In genomic region chr1:27567931-27568246, GRCh38 we compare ENCODE assay signal across 8 cellular contexts. TPM values are rescaled to one million over a fixed set of nuclear protein-coding genes. Genes with fewer than 3 reads are reported as not detected.
DNase-seq lines count a peak whose midpoint lies in the region; ATAC-seq and TF ChIP-seq lines count a peak whose summit lies in the region.

No MANE protein-coding gene starts in this region.

- intact Hi-C loops in breast epithelium (cut with DNase I; ENCODE audit: low total_unique reads) = no loop called here

- no peak for ATAC-seq in activated naive CD4-positive, alpha-beta T cell treated with anti-CD3 and anti-CD28 coated beads, Interleukin-2, amount 50 U/mL, for 72 hours
- ATAC-seq in upper lobe of left lung (ENCODE audit: low FRiP score in 2 of 2) = no peak
- ATAC-seq in GM18519 (IDR thresholded peaks at IDR 0.05; ENCODE audit: low FRiP score, unreplicated experiment) = no peak

- no peaks in the 10 kb centered on the region for H3K9me3 ChIP-seq in breast epithelium
- H3K9me3 ChIP-seq in mucosa of rectum (ENCODE audit: control insufficient read depth in 2 of 2, low read length in 2 of 2) = no peaks in the 10 kb centered on the region
- no peaks in the 10 kb centered on the region for H3K9me3 ChIP-seq in upper lobe of left lung

- no peak for TF ChIP-seq EP300 in upper lobe of left lung (IDR thresholded peaks at IDR 0.05)

- DNase-seq in activated naive CD4-positive, alpha-beta T cell treated with anti-CD3 and anti-CD28 coated beads, Interleukin-2, amount 50 U/mL, for 72 hours (ENCODE audit: low spot score in 2 of 2) = no peak
- DNase-seq in breast epithelium (ENCODE audit: low spot score in 2 of 2) = no peak
- DNase-seq in upper lobe of left lung = no peak
- DNase-seq in HUDEP-2 (lab: John Stamatoyannopoulos, UW; ENCODE audit: unreplicated experiment in 76 of 76) = no peak
- DNase-seq in LoVo (ENCODE audit: low spot score) = no peak

- H3K36me3 Mint-ChIP-seq in activated naive CD4-positive, alpha-beta T cell treated with anti-CD3 and anti-CD28 coated beads, Interleukin-2, amount 50 U/mL, for 24 hours = no peaks in the 10 kb centered on the region
- no peaks in the 10 kb centered on the region for H3K36me3 Mint-ChIP-seq in activated naive CD4-positive, alpha-beta T cell treated with anti-CD3 and anti-CD28 coated beads, Interleukin-2, amount 50 U/mL, for 72 hours

- peak overlapping the region in 2 of 3 donors; percentile 42 to 61 for H3K4me3 ChIP-seq in breast epithelium
- H3K4me3 ChIP-seq in mucosa of rectum (ENCODE audit: low read length in 2 of 2) = peak overlapping the region; percentile 14 to 70
- H3K4me3 ChIP-seq in upper lobe of left lung = peak overlapping the region in 1 of 4 donors; percentile 47

- peak overlapping the region; percentile 92 to 93 for H3K27ac ChIP-seq in breast epithelium
- peak overlapping the region; percentile 67 to 80 for H3K27ac ChIP-seq in mucosa of rectum (ENCODE audit: low read depth in 2 of 2, low read length in 2 of 2)
- H3K27ac ChIP-seq in upper lobe of left lung = peak overlapping the region in 3 of 4 donors; percentile 81 to 92 (median 86)

- H3K4me1 ChIP-seq in breast epithelium = peaks cover 50 to 92% of the 10 kb centered on the region in 2 donors
- H3K4me1 ChIP-seq in mucosa of rectum (ENCODE audit: control insufficient read depth in 2 of 2, insufficient read depth in 2 of 2, low read length in 2 of 2) = peaks cover 46 to 50% of the 10 kb centered on the region in 2 donors
- peaks cover 70 to 97% (median 79%) of the 10 kb centered on the region in 4 donors for H3K4me1 ChIP-seq in upper lobe of left lung

- no peaks in the 10 kb centered on the region for H3K36me3 ChIP-seq in breast epithelium
- H3K36me3 ChIP-seq in mucosa of rectum (ENCODE audit: control insufficient read depth in 2 of 2, insufficient read depth in 2 of 2, low read length in 2 of 2) = no peaks in the 10 kb centered on the region
- H3K36me3 ChIP-seq in upper lobe of left lung = no peaks in the 10 kb centered on the region

- H3K9me3 Mint-ChIP-seq in activated naive CD4-positive, alpha-beta T cell treated with anti-CD3 and anti-CD28 coated beads, Interleukin-2, amount 50 U/mL, for 24 hours = no peaks in the 10 kb centered on the region
- H3K9me3 Mint-ChIP-seq in activated naive CD4-positive, alpha-beta T cell treated with anti-CD3 and anti-CD28 coated beads, Interleukin-2, amount 50 U/mL, for 72 hours = no peaks in the 10 kb centered on the region

- no peak for TF ChIP-seq POLR2A in breast epithelium (IDR thresholded peaks at IDR 0.05)
- no peak for TF ChIP-seq POLR2A in upper lobe of left lung (IDR thresholded peaks at IDR 0.05)

- H3K4me1 Mint-ChIP-seq in activated naive CD4-positive, alpha-beta T cell treated with anti-CD3 and anti-CD28 coated beads, Interleukin-2, amount 50 U/mL, for 24 hours = peaks cover 42% of the 10 kb centered on the region

- H3K27me3 Mint-ChIP-seq in activated naive CD4-positive, alpha-beta T cell treated with anti-CD3 and anti-CD28 coated beads, Interleukin-2, amount 50 U/mL, for 24 hours = no peaks in the 10 kb centered on the region

- peak overlapping the region; percentile 82 for H3K4me3 Mint-ChIP-seq in activated naive CD4-positive, alpha-beta T cell treated with anti-CD3 and anti-CD28 coated beads, Interleukin-2, amount 50 U/mL, for 24 hours

- 86 to 90% methylated on average over 3 to 8 of the region's 8 CpGs for WGBS in upper lobe of left lung, 2 donors

- no peak overlapping the region for H3K27ac Mint-ChIP-seq in activated naive CD4-positive, alpha-beta T cell treated with anti-CD3 and anti-CD28 coated beads, Interleukin-2, amount 50 U/mL, for 24 hours
- H3K27ac Mint-ChIP-seq in activated naive CD4-positive, alpha-beta T cell treated with anti-CD3 and anti-CD28 coated beads, Interleukin-2, amount 50 U/mL, for 72 hours = no peak overlapping the region

- TF ChIP-seq CTCF in breast epithelium (IDR thresholded peaks at IDR 0.05) (no peak), upper lobe of left lung (IDR thresholded peaks at IDR 0.05) (no peak)

- H3K27me3 ChIP-seq in breast epithelium = no peaks in the 10 kb centered on the region
- no peaks in the 10 kb centered on the region for H3K27me3 ChIP-seq in mucosa of rectum (ENCODE audit: control insufficient read depth in 2 of 2, insufficient read depth in 2 of 2, low read length in 2 of 2)
- H3K27me3 ChIP-seq in upper lobe of left lung = no peaks in the 10 kb centered on the region

- H3K9ac ChIP-seq in mucosa of rectum (ENCODE audit: low read depth in 1 of 2, low read length in 2 of 2) = peak overlapping the region; percentile 60 to 74

RNA-seq across cellular contexts. Expression of gene AHDC1, which starts 36.1 kb away (rescaled TPM):
- total RNA-seq in activated naive CD4-positive, alpha-beta T cell treated with anti-CD3 and anti-CD28 coated beads, Interleukin-2, amount 50 U/mL, for 72 hours = 10 to 100 TPM; 12.8 to 16.5 TPM
- total RNA-seq in breast epithelium = 10 to 100 TPM; 10.7 to 17.1 (median 15.4) TPM
- total RNA-seq in upper lobe of left lung = 10 to 100 TPM; 10.8 to 43.4 (median 26.2) TPM
